In genomic region chr19:45079063-45079910, GRCh38 we compare ENCODE assay signal across 8 cellular contexts. TPM values are rescaled to one million over a fixed set of nuclear protein-coding genes. Genes with fewer than 3 reads are reported as not detected.
DNase-seq lines count a peak whose midpoint lies in the region; FAIRE-seq and TF ChIP-seq lines count a peak whose summit lies in the region.

Gene GEMIN7 (plus strand): TSS chr19:45079260. CDS start chr19:45090115, 10,855 bp downstream.

- DNase-seq in NCI-H1436 (lab: John Stamatoyannopoulos, UW), result peak; percentile 51
- DNase-seq in NCI-H1436 treated with DMSO at 0.1 percent for 48 hours (lab: John Stamatoyannopoulos, UW), result no peak
- peak; percentile 66 for DNase-seq in LHCN-M2 (ENCODE audit: low read depth)
- peak; percentile 78 to 82 for DNase-seq in SJCRH30
- peak; percentile 68 for DNase-seq in activated gamma-delta T cell treated with anti-CD3 and anti-CD28 coated beads, Interleukin-2, amount 50 U/mL, for 16 hours (ENCODE audit: low read depth)
- peak; percentile 85 to 86 for DNase-seq in frontal cortex (ENCODE audit: low spot score in 2 of 2)

- FAIRE-seq in frontal cortex (lab: Jason Lieb, UNC), result no peak

- H3K9me3 ChIP-seq in SJCRH30 (replicated peaks), result no peaks in the 10 kb centered on the region
- H3K9me3 ChIP-seq in neutrophil, result no peaks in the 10 kb centered on the region

- H3K27ac ChIP-seq in SJCRH30 (peak within 1 kb of the TSS; percentile 70), neutrophil (peak within 1 kb of the TSS; percentile 62)

- peaks cover 6% of the 10 kb centered on the region; the same call in 1 of the 2 replicates for H3K36me3 ChIP-seq in SJCRH30
- peaks cover 11% of the 10 kb centered on the region for H3K36me3 ChIP-seq in neutrophil

- peak within 1 kb of the TSS; percentile 99 for H3K4me3 ChIP-seq in SJCRH30
- H3K4me3 ChIP-seq in neutrophil (ENCODE audit: low read depth in 1 of 2, low read length in 1 of 2), result peak within 1 kb of the TSS; percentile 67 to 68

- H3K4me1 ChIP-seq in SJCRH30, result no peaks in the 10 kb centered on the region
- H3K4me1 ChIP-seq in neutrophil (ENCODE audit: control insufficient read depth in 1 of 2, insufficient read depth in 1 of 2, low read depth in 1 of 2, low read length in 1 of 2), result peaks cover 46 to 50% of the 10 kb centered on the region in 2 experiments

- TF ChIP-seq CTCF in neutrophil (IDR thresholded peaks at IDR 0.05) (peak; percentile 29), subcutaneous adipose tissue (IDR thresholded peaks at IDR 0.05; ENCODE audit: low read depth) (no peak)

- H3K27me3 ChIP-seq in SJCRH30 (no peaks in the 10 kb centered on the region), neutrophil (no peaks in the 10 kb centered on the region)

RNA-seq across cellular contexts. Expression of gene GEMIN7, which starts in this region (rescaled TPM):
- 27.6 and 44.9 TPM in 2 replicates for total RNA-seq in LHCN-M2 (2014; rRNA removed)
- polyA plus RNA-seq in LHCN-M2 (2012), result 25.0 TPM
- total RNA-seq in SJCRH30 (2014; rRNA removed; shearing (Covaris generic)), result 37.3 and 37.9 TPM in 2 replicates
- 11.8 TPM for total RNA-seq in frontal cortex
- 10 to 100 TPM; 10.3 to 25.8 (median 19.0) TPM for total RNA-seq in subcutaneous adipose tissue
